Comparison of ENCODE assay signal across 12 cellular contexts in the genomic region with DNA sequence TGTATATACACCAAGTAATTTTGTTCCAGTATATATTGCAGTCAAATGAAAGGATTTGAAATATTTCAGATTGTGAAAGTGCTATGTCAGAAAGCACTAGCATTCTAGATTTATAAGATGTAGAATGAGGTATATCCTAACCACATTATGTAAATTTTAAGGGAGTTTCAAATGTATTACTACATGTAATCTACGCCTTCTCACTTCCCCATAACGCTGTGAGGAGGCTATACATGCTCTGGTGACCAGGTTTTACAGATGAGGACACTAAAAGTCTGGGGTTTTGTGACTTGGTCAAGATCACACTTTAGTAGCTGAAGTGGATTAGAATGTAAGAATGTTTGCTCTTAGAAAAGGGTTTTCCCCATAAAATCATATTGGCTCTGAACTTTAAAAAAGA. TPM values are rescaled to one million over a fixed set of nuclear protein-coding genes. Genes with fewer than 3 reads are reported as not detected.
DNase-seq lines count a peak whose midpoint lies in the region; ATAC-seq and TF ChIP-seq lines count a peak whose summit lies in the region.
"Had no signal": no experiment of that assay in that cellular context is flagged by ENCODE, and none has a peak within 500 bp of the region (broad histone marks: within the 10 kb centered on the region; RNA-seq: fewer than 3 reads in every experiment).

No MANE protein-coding gene starts in this region.

- no peaks in the 10 kb centered on the region for H3K4me1 ChIP-seq in prostate gland (replicated peaks)

- TF ChIP-seq POLR2A in prostate gland (IDR thresholded peaks at IDR 0.05) = no peak

- no peaks in the 10 kb centered on the region for H3K36me3 ChIP-seq in prostate gland

- intact Hi-C loops in prostate gland (cut with DNase I) = no loop called here

- no peak overlapping the region for H3K4me3 ChIP-seq in prostate gland

- no peak overlapping the region for H3K27ac ChIP-seq in prostate gland
- H3K27ac ChIP-seq: KMS-11 had no signal

- ATAC-seq in GM18508 (IDR thresholded peaks at IDR 0.05; ENCODE audit: insufficient read depth, unreplicated experiment) = peak; percentile 99
- peak; percentile 98 for ATAC-seq in GM21447 (IDR thresholded peaks at IDR 0.05; ENCODE audit: unreplicated experiment)
- peak; percentile 100 for ATAC-seq in HG03280 (IDR thresholded peaks at IDR 0.05; ENCODE audit: unreplicated experiment)
- ATAC-seq: naive thymus-derived CD8-positive, alpha-beta T cell had no signal

- TF ChIP-seq CTCF in prostate gland (IDR thresholded peaks at IDR 0.05) = no peak

- 77% methylated on average over 2 of the region's 2 CpGs for whole genome bisulfite sequencing in prostate gland

- DNase-seq in fibroblast of peridontal ligament (ENCODE audit: extremely low read depth) (peak; percentile 15), prostate gland (ENCODE audit: low spot score) (no peak), NCI-H345 (lab: John Stamatoyannopoulos, UW) (no peak), NCI-H510A (lab: John Stamatoyannopoulos, UW) (no peak), NCI-H1092 treated with DMSO at 0.1 percent for 48 hours (lab: John Stamatoyannopoulos, UW) (no peak)
- DNase-seq: activated gamma-delta T cell treated with Interleukin-2 at 50 U/mL for 16 hours; DND-41; naive thymus-derived CD8-positive, alpha-beta T cell had no signal

- H3K9me3 ChIP-seq in prostate gland = no peaks in the 10 kb centered on the region

- H3K27me3 ChIP-seq in prostate gland (replicated peaks; ENCODE audit: insufficient read depth) = no peaks in the 10 kb centered on the region

RNA-seq across cellular contexts. Expression of gene ENPEP, which starts 8.1 kb away (rescaled TPM):
- total RNA-seq in prostate gland = 1 to 10 TPM; 1.3 to 1.8 TPM
- total RNA-seq: naive thymus-derived CD8-positive, alpha-beta T cell had no signal
